Comparison of ENCODE assay signal across 19 cellular contexts in genomic region chr7:13984831-13985685, GRCh38. TPM values are rescaled to one million over a fixed set of nuclear protein-coding genes. Genes with fewer than 3 reads are reported as not detected.
DNase-seq lines count a peak whose midpoint lies in the region; ATAC-seq, FAIRE-seq and TF ChIP-seq lines count a peak whose summit lies in the region.
"Had no signal": no experiment of that assay in that cellular context is flagged by ENCODE, and none has a peak within 500 bp of the region (broad histone marks: within the 10 kb centered on the region; RNA-seq: fewer than 3 reads in every experiment).

No MANE protein-coding gene starts in this region.

- ATAC-seq in right cardiac atrium (no peak), left cardiac atrium (no peak), upper lobe of right lung (no peak), GM21737 (IDR thresholded peaks at IDR 0.05; ENCODE audit: unreplicated experiment) (no peak)

- H3K36me3 ChIP-seq in iPS-18a (ENCODE audit: control insufficient read depth, low read depth, low read length) (peaks cover 9% of the 10 kb centered on the region), upper lobe of right lung (no peaks in the 10 kb centered on the region)
- H3K36me3 ChIP-seq: brain microvascular endothelial cell, esophagus muscularis mucosa had no signal

- H3K27ac ChIP-seq in right cardiac atrium (ENCODE audit: low read length) (no peak overlapping the region), iPS-18a (ENCODE audit: low read length) (peak overlapping the region; percentile 18), upper lobe of right lung (peak overlapping the region; percentile 87)
- H3K27ac ChIP-seq: brain microvascular endothelial cell, esophagus muscularis mucosa, PC-9 had no signal

- H3K9me3 ChIP-seq in right cardiac atrium (ENCODE audit: control insufficient read depth, low read length) (no peaks in the 10 kb centered on the region), iPS-18a (ENCODE audit: control insufficient read depth, low read depth, low read length) (no peaks in the 10 kb centered on the region), upper lobe of right lung (no peaks in the 10 kb centered on the region)
- H3K9me3 ChIP-seq: esophagus muscularis mucosa had no signal

- peak overlapping the region; percentile 87 for H3K9ac ChIP-seq in iPS-18a (ENCODE audit: low read length)

- no peak for DNase-seq in right cardiac atrium
- DNase-seq in left cardiac atrium, result no peak
- peak; percentile 21 for DNase-seq in astrocyte of the spinal cord (ENCODE audit: low read depth, low spot score)
- DNase-seq in upper lobe of right lung, result no peak
- DNase-seq in GM19239 (ENCODE audit: insufficient read length, low spot score), result no peak
- DNase-seq in NK-92 (lab: John Stamatoyannopoulos, UW; ENCODE audit: unreplicated experiment), result no peak
- DNase-seq: activated CD4-positive, alpha-beta memory T cell treated with anti-CD3 and anti-CD28 coated beads for 36 hours; activated naive CD4-positive, alpha-beta T cell treated with anti-CD3 and anti-CD28 coated beads, Interleukin-2, amount 50 U/mL, for 16 hours; activated T-cell treated with anti-CD3 and anti-CD28 coated beads, Interleukin-2, amount 50 U/mL, for 1 hour; brain microvascular endothelial cell; CD4-positive, alpha-beta memory T cell; head of caudate nucleus; NCI-H2029; NCI-H526 treated with DMSO at 0.1 percent for 48 hours; PC-9; stimulated activated CD4-positive, alpha-beta T cell treated with anti-CD3 and anti-CD28 coated beads, Interleukin-2, amount 100 ng/mL, for 48 hours had no signal

- intact Hi-C loops in right cardiac atrium (cut with DNase I), result loop anchor here in 1 of 4 donors (5.0 kb wide), 1 partner anchor 472 kb away; no protein-coding TSS in a partner anchor
- intact Hi-C loops in left cardiac atrium (cut with DNase I), result no loop called here
- intact Hi-C loops in upper lobe of right lung (cut with DNase I), result no loop called here

- 67% methylated on average over 2 of the region's 2 CpGs for WGBS in right cardiac atrium

- H3K27me3 ChIP-seq in right cardiac atrium (ENCODE audit: control insufficient read depth, insufficient read depth) (no peaks in the 10 kb centered on the region), iPS-18a (ENCODE audit: control insufficient read depth, insufficient read depth, low read length) (no peaks in the 10 kb centered on the region), upper lobe of right lung (no peaks in the 10 kb centered on the region)
- H3K27me3 ChIP-seq: brain microvascular endothelial cell, esophagus muscularis mucosa had no signal

- H3K4me1 ChIP-seq in right cardiac atrium (ENCODE audit: control insufficient read depth, insufficient read depth, low read length), result no peaks in the 10 kb centered on the region
- H3K4me1 ChIP-seq in iPS-18a (ENCODE audit: control insufficient read depth, low read depth, low read length), result peaks cover 62% of the 10 kb centered on the region
- H3K4me1 ChIP-seq in upper lobe of right lung, result no peaks in the 10 kb centered on the region

- in situ Hi-C loops in astrocyte of the spinal cord (cut with HindIII; ENCODE audit: low sequenced_read_pairs), result no loop called here

- no peak for TF ChIP-seq CTCF in astrocyte of the spinal cord (IDR thresholded peaks at IDR 0.05; ENCODE audit: low read depth, low read length)
- no peak for TF ChIP-seq CTCF in upper lobe of right lung (IDR thresholded peaks at IDR 0.05)

- peak overlapping the region; percentile 20 for H3K4me3 ChIP-seq in right cardiac atrium (ENCODE audit: low read length)
- peak overlapping the region; percentile 19 for H3K4me3 ChIP-seq in astrocyte of the spinal cord (ENCODE audit: low read depth, low read length)
- peak overlapping the region; percentile 90 for H3K4me3 ChIP-seq in iPS-18a (ENCODE audit: low read length)
- H3K4me3 ChIP-seq in upper lobe of right lung, result peak overlapping the region; percentile 62
- H3K4me3 ChIP-seq: PC-9 had no signal

- FAIRE-seq in GM19239 (lab: Jason Lieb, UNC), result no peak

RNA-seq across cellular contexts. Expression of gene ETV1, which starts 4.4 kb away (rescaled TPM):
- total RNA-seq in right cardiac atrium (10 to 100 TPM; 33.6 to 47.5 (median 41.9) TPM), left cardiac atrium (10 to 100 TPM; 52.9 to 57.9 TPM), upper lobe of right lung (110 TPM)
- 12.9 TPM for polyA plus RNA-seq in right cardiac atrium
- polyA plus RNA-seq: CD4-positive, alpha-beta memory T cell had no signal

Comparison
In these comparisons a context has a peak if more than half of its experiments do, and no peak if none do; other contexts are left out.
1. H3K4me3 ChIP-seq: peak in every context shown above with its lines; median percentile 90 in iPS-18a; 62 in upper lobe of right lung; 20 in right cardiac atrium; 19 in astrocyte of the spinal cord.